ENCODE assay signal across 10 cellular contexts in genomic region chr1:32337855-32338636, GRCh38. TPM values are rescaled to one million over a fixed set of nuclear protein-coding genes. Genes with fewer than 3 reads are reported as not detected.
DNase-seq lines count a peak whose midpoint lies in the region; ATAC-seq and TF ChIP-seq lines count a peak whose summit lies in the region.
"Had no signal": no experiment of that assay in that cellular context is flagged by ENCODE, and none has a peak within 500 bp of the region (broad histone marks: within the 10 kb centered on the region; RNA-seq: fewer than 3 reads in every experiment).

No MANE protein-coding gene starts in this region.

- no peaks in the 10 kb centered on the region for H3K9me2 ChIP-seq in GM23338 (ENCODE audit: insufficient read depth)
- H3K9me2 ChIP-seq in GM23248 (ENCODE audit: insufficient read depth), result no peaks in the 10 kb centered on the region

- no peak overlapping the region for H3K27ac Mint-ChIP-seq in GM23338

- H3K27me3 Mint-ChIP-seq in GM23338 (ENCODE audit: insufficient read depth, low read depth, poor library complexity), result peaks cover 31% of the 10 kb centered on the region

- no peak for ATAC-seq in GM23338
- ATAC-seq in GM18861 (IDR thresholded peaks at IDR 0.05; ENCODE audit: unreplicated experiment), result no peak

- H3K4me2 ChIP-seq in GM23338, result 0 out of 2 replicates have a peak overlapping the region, but pooled peaks have one; percentile 98
- H3K4me2 ChIP-seq in GM23248 (ENCODE audit: unreplicated experiment), result no peak overlapping the region

- H4K20me1 ChIP-seq in GM23338 (replicated peaks; ENCODE audit: insufficient read depth), result peaks cover 18% of the 10 kb centered on the region
- H4K20me1 ChIP-seq in GM23248 (ENCODE audit: insufficient read depth), result no peaks in the 10 kb centered on the region

- in situ Hi-C loops in GM23248 (cut with MboI), result no loop called here

- H3K4me1 ChIP-seq in GM23338 (ENCODE audit: insufficient read depth) (peaks cover 26% of the 10 kb centered on the region), Peyer's patch (peaks cover 0 to 39% (median 28%) of the 10 kb centered on the region in 4 donors), GM23248 (ENCODE audit: insufficient read depth) (peaks cover 13% of the 10 kb centered on the region; the same call in 1 of the 2 replicates)

- no peak overlapping the region for H3K27ac ChIP-seq in GM23338 (ENCODE audit: low read depth)
- peak overlapping the region in 1 of 4 donors; percentile 94 for H3K27ac ChIP-seq in Peyer's patch
- H3K27ac ChIP-seq in epithelial cell of prostate, result peak overlapping the region; percentile 31
- no peak overlapping the region for H3K27ac ChIP-seq in GM23248

- no peak overlapping the region; the same call in 2 of the 3 replicates for H3K4me3 Mint-ChIP-seq in GM23338

- no peak for TF ChIP-seq POLR2A in Peyer's patch (IDR thresholded peaks at IDR 0.05)

- H3K36me3 ChIP-seq in GM23338 (ENCODE audit: insufficient read depth) (no peaks in the 10 kb centered on the region), Peyer's patch (no peaks in the 10 kb centered on the region), GM23248 (ENCODE audit: low read depth) (no peaks in the 10 kb centered on the region)
- H3K36me3 ChIP-seq: uterus had no signal

- DNase-seq in GM23338 (ENCODE audit: low spot score) (no peak), Peyer's patch (peak in 2 of 3 donors; percentile 65), epithelial cell of prostate (ENCODE audit: low read depth, low spot score) (peak; percentile 26), retina (peak; percentile 81), GM23248 (no peak), GM03348 (ENCODE audit: low spot score) (no peak)
- DNase-seq in activated CD4-positive, CD25-positive, alpha-beta regulatory T cell (lab: John Stamatoyannopoulos, UW), result no peak

- WGBS in GM23248 (ENCODE audit: low coverage in 1 of 2, low lambda C conversion rate in 2 of 2, missing lambda C conversion rate in 2 of 2), 2 experiments, result 91% methylated on average over 16 of the region's 16 CpGs

- H3K9me3 ChIP-seq in Peyer's patch, result no peaks in the 10 kb centered on the region
- no peaks in the 10 kb centered on the region for H3K9me3 ChIP-seq in GM23248 (ENCODE audit: low read depth)
- H3K9me3 ChIP-seq: uterus had no signal

- no peak overlapping the region for H2AFZ ChIP-seq in GM23338
- no peak overlapping the region for H2AFZ ChIP-seq in GM23248

- H3K4me3 ChIP-seq in GM23338, result no peak overlapping the region
- no peak overlapping the region for H3K4me3 ChIP-seq in Peyer's patch
- no peak overlapping the region for H3K4me3 ChIP-seq in GM23248
- H3K4me3 ChIP-seq: uterus had no signal

- TF ChIP-seq CTCF in GM23338 (conservative IDR thresholded peaks at IDR 0.05; ENCODE audit: low read depth in 2 of 2) (no peak), Peyer's patch (IDR thresholded peaks at IDR 0.05) (no peak)

- H3K27me3 ChIP-seq in GM23338 (ENCODE audit: insufficient read depth) (peaks cover 7% of the 10 kb centered on the region; the same call in 1 of the 2 replicates), Peyer's patch (no peaks in the 10 kb centered on the region), GM23248 (replicated peaks; ENCODE audit: insufficient read depth) (no peaks in the 10 kb centered on the region)
- H3K27me3 ChIP-seq: uterus had no signal

- H3F3A ChIP-seq in GM23338 (replicated peaks; ENCODE audit: low read depth), result peaks cover 19% of the 10 kb centered on the region
- H3F3A ChIP-seq in GM23248 (ENCODE audit: insufficient read depth), result peaks cover 14% of the 10 kb centered on the region; the same call in 1 of the 2 replicates

- H3K9me3 Mint-ChIP-seq in GM23338, result peaks cover 5% of the 10 kb centered on the region; the same call in 2 of the 3 replicates

- H3K79me2 ChIP-seq in GM23338 (replicated peaks; ENCODE audit: insufficient read depth) (peaks cover 18% of the 10 kb centered on the region), GM23248 (ENCODE audit: insufficient read depth) (no peaks in the 10 kb centered on the region)

- no peak overlapping the region for H3K9ac ChIP-seq in GM23248

- H3K36me3 Mint-ChIP-seq in GM23338 (ENCODE audit: low read depth), result peaks cover 21% of the 10 kb centered on the region

- peaks cover 37% of the 10 kb centered on the region for H3K4me1 Mint-ChIP-seq in GM23338

TF ChIP-seq in GM23338, 12 proteins besides CTCF, POLR2A, EP300 and RAD21 (continues in another document):
- TF ChIP-seq ZNF331 (CRISPR knock-in tag; IDR thresholded peaks at IDR 0.05; ENCODE audit: low read depth) (no peak), ZNF114 (CRISPR knock-in tag; IDR thresholded peaks at IDR 0.05) (no peak), EZH2phosphoT487 (IDR thresholded peaks at IDR 0.05; ENCODE audit: unreplicated experiment) (no peak), CREB1 (CRISPR knock-in tag; IDR thresholded peaks at IDR 0.05; ENCODE audit: low read depth) (no peak), ETS1 (IDR thresholded peaks at IDR 0.05) (no peak), JUNB (IDR thresholded peaks at IDR 0.05; ENCODE audit: unreplicated experiment) (no peak), REST (IDR thresholded peaks at IDR 0.05; ENCODE audit: unreplicated experiment) (no peak), EZH2 (IDR thresholded peaks at IDR 0.05; ENCODE audit: low read depth, unreplicated experiment) (no peak), NANOG (IDR thresholded peaks at IDR 0.05; ENCODE audit: borderline replicate concordance) (no peak), STAT1 (IDR thresholded peaks at IDR 0.05; ENCODE audit: unreplicated experiment) (no peak)

RNA-seq across cellular contexts. Expression of gene MARCKSL1, which starts 2.0 kb away (rescaled TPM):
- total RNA-seq in GM23338 (2014; rRNA removed; shearing (Covaris generic)), result 266 and 329 TPM in 2 replicates
- 553 and 576 TPM in 2 replicates for polyA plus RNA-seq in GM23338 (2016; fragmentation: Nextera tagmentation; extraction: Ambion mirVana)
- total RNA-seq in Peyer's patch, result 10 to 100 TPM; 19.1 to 51.2 (median 35.9) TPM
- total RNA-seq in GM23248 (2014; rRNA removed; shearing (Covaris generic)), result 13.5 and 16.6 TPM in 2 replicates
- polyA plus RNA-seq in GM23248 (2016; fragmentation: Nextera tagmentation; extraction: Ambion mirVana), result 22.1 and 22.2 TPM in 2 replicates

RNA-seq across cellular contexts. Expression of gene FAM229A, which starts 24.2 kb away (rescaled TPM):
- total RNA-seq in GM23338 (2014; rRNA removed; shearing (Covaris generic)), result 0.27 and 4.2 TPM in 2 replicates
- polyA plus RNA-seq in GM23338 (2016; fragmentation: Nextera tagmentation; extraction: Ambion mirVana), result 2.1 and 3.6 TPM in 2 replicates
- 10 to 100 TPM; 15.7 to 44.5 (median 25.6) TPM for total RNA-seq in Peyer's patch
- total RNA-seq in GM23248 (2014; rRNA removed; shearing (Covaris generic)), result 1.1 and 3.2 TPM in 2 replicates
- polyA plus RNA-seq in GM23248 (2016; fragmentation: Nextera tagmentation; extraction: Ambion mirVana), result 2.9 and 3.1 TPM in 2 replicates

RNA-seq across cellular contexts. Expression of gene TSSK3, which starts 24.3 kb away (rescaled TPM):
- total RNA-seq in GM23338 (2014; rRNA removed; shearing (Covaris generic)), result not detected in 2 replicates
- polyA plus RNA-seq in GM23338 (2016; fragmentation: Nextera tagmentation; extraction: Ambion mirVana) (0.54 TPM in 1 of 2 replicates, not detected in the other), GM23248 (2016; fragmentation: Nextera tagmentation; extraction: Ambion mirVana) (0.47 TPM in 1 of 2 replicates, not detected in the other)
- total RNA-seq in Peyer's patch, result 1 to 10 TPM in 1 of 4 donors, not detected in 3; 5.2 TPM
- 0.22 TPM in 1 of 2 replicates, not detected in the other for total RNA-seq in GM23248 (2014; rRNA removed; shearing (Covaris generic))
- total RNA-seq: mononuclear cell had no signal

RNA-seq across cellular contexts. Expression of gene HDAC1, which starts 46.2 kb away (rescaled TPM):
- 104 and 116 TPM in 2 replicates for total RNA-seq in GM23338 (2014; rRNA removed; shearing (Covaris generic))
- polyA plus RNA-seq in GM23338 (2016; fragmentation: Nextera tagmentation; extraction: Ambion mirVana) (82.6 and 84.7 TPM in 2 replicates), GM23248 (2016; fragmentation: Nextera tagmentation; extraction: Ambion mirVana) (53.8 and 56.9 TPM in 2 replicates)
- 100 to 1,000 TPM in 3 of 4 donors, 10 to 100 TPM in 1; 93.0 to 147 (median 122) TPM for total RNA-seq in Peyer's patch
- total RNA-seq in GM23248 (2014; rRNA removed; shearing (Covaris generic)), result 52.5 and 58.5 TPM in 2 replicates

RNA-seq across cellular contexts. Expression of gene BSDC1, which starts 56.2 kb away (rescaled TPM):
- total RNA-seq in GM23338 (2014; rRNA removed; shearing (Covaris generic)), result 50.7 and 55.8 TPM in 2 replicates
- polyA plus RNA-seq in GM23338 (2016; fragmentation: Nextera tagmentation; extraction: Ambion mirVana), result 22.7 and 24.9 TPM in 2 replicates
- 100 to 1,000 TPM in 3 of 4 donors, 10 to 100 TPM in 1; 89.1 to 140 (median 109) TPM for total RNA-seq in Peyer's patch
- 83.8 and 94.9 TPM in 2 replicates for total RNA-seq in GM23248 (2014; rRNA removed; shearing (Covaris generic))
- polyA plus RNA-seq in GM23248 (2016; fragmentation: Nextera tagmentation; extraction: Ambion mirVana), result 47.5 and 47.8 TPM in 2 replicates

Comparison
In these comparisons a context has a peak if more than half of its experiments do, and no peak if none do; other contexts are left out.
1. DNase-seq: peak in Peyer's patch (2 of 3), epithelial cell of prostate (single experiment) and retina (single experiment); none in GM23338 (single experiment), activated CD4-positive, CD25-positive, alpha-beta regulatory T cell (0 of 4), GM23248 (single experiment) and GM03348 (single experiment).